In genomic region chrX:43508694-43509093, GRCh38 we compare ENCODE assay signal across 1 cellular context.
TF ChIP-seq lines count a peak whose summit lies in the region.

No MANE protein-coding gene starts in this region.

TF ChIP-seq in H1, 55 proteins besides CTCF, POLR2A, EP300 and RAD21 (continued from another document):
- TF ChIP-seq CHD7 (IDR thresholded peaks at IDR 0.05; ENCODE audit: insufficient replicate concordance, low read length) (no peak), SRF (IDR thresholded peaks at IDR 0.05; ENCODE audit: low read depth, low read length) (no peak), POU5F1 (IDR thresholded peaks at IDR 0.05; ENCODE audit: low read depth, low read length) (no peak), SIN3A (conservative IDR thresholded peaks at IDR 0.05 in 1 of 2, IDR thresholded peaks at IDR 0.05 in 1 of 2; ENCODE audit: low read depth in 1 of 2, low read length in 2 of 2) (no peak), SIRT6 (IDR thresholded peaks at IDR 0.05; ENCODE audit: low read length) (no peak), EZH2 (IDR thresholded peaks at IDR 0.05; ENCODE audit: low read depth, low read length, severe bottlenecking) (no peak)
